Comparison of ENCODE assay signal across 22 cellular contexts in the genomic region with DNA sequence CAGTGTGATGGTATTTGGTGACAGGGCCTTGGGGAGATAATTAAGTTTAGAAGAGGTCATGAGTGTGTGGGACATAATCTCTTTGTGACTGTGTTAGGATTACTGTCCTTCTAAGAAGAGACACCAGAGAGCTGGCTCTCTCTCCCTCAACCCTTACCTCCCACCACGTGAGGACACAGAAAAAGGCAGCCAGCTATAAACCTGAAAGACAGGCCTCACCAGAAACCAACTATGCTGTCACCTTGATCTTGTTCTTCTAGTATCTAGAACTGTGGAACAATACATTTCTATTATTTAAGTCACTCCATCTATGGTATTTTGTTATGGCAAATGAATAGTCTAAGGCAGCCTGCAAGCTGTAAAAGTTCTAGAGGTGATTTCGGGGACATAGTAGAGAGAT.
DNase-seq lines count a peak whose midpoint lies in the region; ATAC-seq, FAIRE-seq and TF ChIP-seq lines count a peak whose summit lies in the region.
"Had no signal": no experiment of that assay in that cellular context is flagged by ENCODE, and none has a peak within 500 bp of the region (broad histone marks: within the 10 kb centered on the region; RNA-seq: fewer than 3 reads in every experiment).

No MANE protein-coding gene starts in this region.

- H3K27ac ChIP-seq in neural progenitor cell: no peak overlapping the region
- H3K27ac ChIP-seq: 22Rv1; A549; BLaER1 treated with 17β-estradiol and CSF1 and Interleukin-3, amounts not matched to agents 10 nM and 100 nM; C4-2B had no signal

- FAIRE-seq in RCC 7860 (lab: Jason Lieb, UNC): no peak
- FAIRE-seq: A549, D721Med, G401.6, GM12891, GM19239 had no signal

- H3K36me3 ChIP-seq in neural progenitor cell: no peaks in the 10 kb centered on the region
- H3K36me3 ChIP-seq: BLaER1 treated with 17β-estradiol and CSF1 and Interleukin-3, amounts not matched to agents 10 nM and 100 nM had no signal

- no peak for TF ChIP-seq CTCF in neural progenitor cell (IDR thresholded peaks at IDR 0.05)
- TF ChIP-seq CTCF in type B pancreatic cell (conservative IDR thresholded peaks at IDR 0.05): no peak

- H3K4me3 ChIP-seq in neural progenitor cell: no peak overlapping the region
- H3K4me3 ChIP-seq: A549; BLaER1 treated with 17β-estradiol and CSF1 and Interleukin-3, amounts not matched to agents 10 nM and 100 nM had no signal

- H3K36me3 Mint-ChIP-seq in neural progenitor cell (peaks cover 3% of the 10 kb centered on the region), type B pancreatic cell (no peaks in the 10 kb centered on the region)
- H3K36me3 Mint-ChIP-seq: CD8-positive, alpha-beta T cell had no signal

- no peak overlapping the region for H3K27ac Mint-ChIP-seq in neural progenitor cell
- H3K27ac Mint-ChIP-seq in type B pancreatic cell: peak overlapping the region; percentile 78
- H3K27ac Mint-ChIP-seq: B cell; CD4-positive, alpha-beta T cell; CD8-positive, alpha-beta T cell had no signal

- no peak overlapping the region for H3K4me3 Mint-ChIP-seq in neural progenitor cell
- peak overlapping the region; percentile 5 for H3K4me3 Mint-ChIP-seq in type B pancreatic cell
- H3K4me3 Mint-ChIP-seq: B cell; CD4-positive, alpha-beta T cell; CD8-positive, alpha-beta T cell had no signal

- no peaks in the 10 kb centered on the region for H3F3A ChIP-seq in neural progenitor cell (ENCODE audit: low read depth)

- no peak overlapping the region for H2AFZ ChIP-seq in neural progenitor cell (replicated peaks)

- H3K27me3 Mint-ChIP-seq in neural progenitor cell (ENCODE audit: insufficient read depth, low read depth) (peaks cover 2% of the 10 kb centered on the region), type B pancreatic cell (no peaks in the 10 kb centered on the region)
- H3K27me3 Mint-ChIP-seq: B cell; CD4-positive, alpha-beta T cell had no signal

- peak; percentile 50 for DNase-seq in NCI-H82 (lab: John Stamatoyannopoulos, UW)
- no peak for DNase-seq in NCI-H82 treated with DMSO at 0.1 percent for 48 hours (lab: John Stamatoyannopoulos, UW; ENCODE audit: unreplicated experiment)
- peak; percentile 10 for DNase-seq in neural progenitor cell (ENCODE audit: low spot score)
- no peak for DNase-seq in type B pancreatic cell (ENCODE audit: extremely low spot score, unreplicated experiment)
- no peak for DNase-seq in RCC 7860 (ENCODE audit: low spot score)
- DNase-seq: AML-193; Caco-2; Calu3; CD4-positive, alpha-beta T cell; CD8-positive, alpha-beta T cell; DMS79 treated with DMSO at 0.1 percent for 48 hours; GF-D8 had no signal

- no peak overlapping the region for H3K4me2 ChIP-seq in neural progenitor cell
- H3K4me2 ChIP-seq: A549; BLaER1 treated with 17β-estradiol and CSF1 and Interleukin-3, amounts not matched to agents 10 nM and 100 nM had no signal

- no peaks in the 10 kb centered on the region for H3K9me3 ChIP-seq in neural progenitor cell (ENCODE audit: low read depth)
- H3K9me3 ChIP-seq: Caco-2 had no signal

- H3K79me2 ChIP-seq in neural progenitor cell (ENCODE audit: low read depth): no peaks in the 10 kb centered on the region

- H3K4me1 ChIP-seq in neural progenitor cell: peaks cover 6% of the 10 kb centered on the region
- H3K4me1 ChIP-seq: A549; BLaER1 treated with 17β-estradiol and CSF1 and Interleukin-3, amounts not matched to agents 10 nM and 100 nM; Caco-2 had no signal

- H3K9ac ChIP-seq in neural progenitor cell: no peak overlapping the region
- H3K9ac ChIP-seq: BLaER1 treated with 17β-estradiol and CSF1 and Interleukin-3, amounts not matched to agents 10 nM and 100 nM had no signal

- peaks cover 12% of the 10 kb centered on the region for H3K9me3 Mint-ChIP-seq in neural progenitor cell
- H3K9me3 Mint-ChIP-seq in type B pancreatic cell: peaks cover 5% of the 10 kb centered on the region

- H4K20me1 ChIP-seq in neural progenitor cell (ENCODE audit: low read depth): no peaks in the 10 kb centered on the region
- H4K20me1 ChIP-seq: BLaER1 treated with 17β-estradiol and CSF1 and Interleukin-3, amounts not matched to agents 10 nM and 100 nM had no signal

- H3K27me3 ChIP-seq in neural progenitor cell: peaks cover 83% of the 10 kb centered on the region
- H3K27me3 ChIP-seq: BLaER1 treated with 17β-estradiol and CSF1 and Interleukin-3, amounts not matched to agents 10 nM and 100 nM had no signal

- ATAC-seq in HG02938 (IDR thresholded peaks at IDR 0.05; ENCODE audit: unreplicated experiment): no peak
- ATAC-seq: A549; CD8-positive, alpha-beta T cell had no signal

- peaks cover 18% of the 10 kb centered on the region for H3K4me1 Mint-ChIP-seq in neural progenitor cell
- peaks cover 10% of the 10 kb centered on the region for H3K4me1 Mint-ChIP-seq in type B pancreatic cell (ENCODE audit: unreplicated experiment)
- H3K4me1 Mint-ChIP-seq: B cell had no signal

Comparison
In these comparisons a context has a peak if more than half of its experiments do, and no peak if none do; other contexts are left out.
1. DNase-seq: peak in NCI-H82 (single experiment) and neural progenitor cell (single experiment); none in NCI-H82 treated with DMSO at 0.1 percent for 48 hours (single experiment), type B pancreatic cell (single experiment) and RCC 7860 (single experiment).